ENCODE assay signal across 2 cellular contexts in the genomic region with DNA sequence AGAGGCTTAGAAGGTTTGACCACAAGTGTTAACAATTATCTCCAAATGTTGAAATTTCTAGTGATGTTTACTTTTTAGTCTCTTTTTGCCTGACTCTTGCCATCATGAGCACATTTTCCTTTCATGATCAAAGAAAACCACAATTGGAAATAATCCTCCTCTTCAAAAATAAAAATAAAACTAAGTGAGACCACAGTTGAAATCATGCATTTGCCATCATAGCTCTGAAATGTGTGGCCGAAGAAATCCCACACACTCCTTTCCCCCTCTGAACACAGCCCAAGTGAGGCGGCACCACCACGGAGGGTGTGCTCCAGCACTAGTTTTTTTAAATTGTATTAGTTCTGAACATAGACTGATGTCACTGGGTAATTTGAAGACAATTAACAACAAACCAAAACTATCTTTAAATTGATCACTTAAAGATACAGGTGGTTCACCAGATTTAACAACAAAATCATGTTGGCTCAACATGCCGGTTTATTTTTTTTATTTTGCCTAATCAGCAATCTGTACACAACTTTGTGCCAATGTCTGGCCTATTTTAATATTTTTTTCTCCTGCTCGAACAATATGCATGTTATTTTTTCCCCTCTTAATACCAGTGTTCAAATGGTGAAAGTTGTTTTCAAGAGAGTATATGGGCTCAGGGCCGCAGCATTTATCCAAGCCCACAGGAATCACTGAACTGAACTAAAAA.
TF ChIP-seq lines count a peak whose summit lies in the region.

No MANE protein-coding gene starts in this region.

TF ChIP-seq in HepG2, 621 proteins besides CTCF, POLR2A, EP300 and RAD21:
- no peak for TF ChIP-seq ZNF841 (CRISPR knock-in tag; IDR thresholded peaks at IDR 0.05; ENCODE audit: borderline replicate concordance)
- TF ChIP-seq MAFF (IDR thresholded peaks at IDR 0.05; ENCODE audit: low read depth, low read length): peak; percentile 89
- TF ChIP-seq ZFP36L1 (CRISPR knock-in tag; IDR thresholded peaks at IDR 0.05): no peak
- TF ChIP-seq MAFK (conservative IDR thresholded peaks at IDR 0.05 in 1 of 2, IDR thresholded peaks at IDR 0.05 in 1 of 2; ENCODE audit: low read length in 2 of 2): peak; percentile 88 to 93
- no peak for TF ChIP-seq FOXC1 (CRISPR knock-in tag; IDR thresholded peaks at IDR 0.05; ENCODE audit: borderline replicate concordance)

TF ChIP-seq in WTC11, 78 proteins besides CTCF, POLR2A, EP300 and RAD21:
- no peak for TF ChIP-seq SP1 (CRISPR knock-in tag; conservative IDR thresholded peaks at IDR 0.05)
- TF ChIP-seq, protein P1, sequence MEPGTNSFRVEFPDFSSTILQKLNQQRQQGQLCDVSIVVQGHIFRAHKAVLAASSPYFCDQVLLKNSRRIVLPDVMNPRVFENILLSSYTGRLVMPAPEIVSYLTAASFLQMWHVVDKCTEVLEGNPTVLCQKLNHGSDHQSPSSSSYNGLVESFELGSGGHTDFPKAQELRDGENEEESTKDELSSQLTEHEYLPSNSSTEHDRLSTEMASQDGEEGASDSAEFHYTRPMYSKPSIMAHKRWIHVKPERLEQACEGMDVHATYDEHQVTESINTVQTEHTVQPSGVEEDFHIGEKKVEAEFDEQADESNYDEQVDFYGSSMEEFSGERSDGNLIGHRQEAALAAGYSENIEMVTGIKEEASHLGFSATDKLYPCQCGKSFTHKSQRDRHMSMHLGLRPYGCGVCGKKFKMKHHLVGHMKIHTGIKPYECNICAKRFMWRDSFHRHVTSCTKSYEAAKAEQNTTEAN (CRISPR knock-in tag; IDR thresholded peaks at IDR 0.05): no peak
- TF ChIP-seq, protein P2, sequence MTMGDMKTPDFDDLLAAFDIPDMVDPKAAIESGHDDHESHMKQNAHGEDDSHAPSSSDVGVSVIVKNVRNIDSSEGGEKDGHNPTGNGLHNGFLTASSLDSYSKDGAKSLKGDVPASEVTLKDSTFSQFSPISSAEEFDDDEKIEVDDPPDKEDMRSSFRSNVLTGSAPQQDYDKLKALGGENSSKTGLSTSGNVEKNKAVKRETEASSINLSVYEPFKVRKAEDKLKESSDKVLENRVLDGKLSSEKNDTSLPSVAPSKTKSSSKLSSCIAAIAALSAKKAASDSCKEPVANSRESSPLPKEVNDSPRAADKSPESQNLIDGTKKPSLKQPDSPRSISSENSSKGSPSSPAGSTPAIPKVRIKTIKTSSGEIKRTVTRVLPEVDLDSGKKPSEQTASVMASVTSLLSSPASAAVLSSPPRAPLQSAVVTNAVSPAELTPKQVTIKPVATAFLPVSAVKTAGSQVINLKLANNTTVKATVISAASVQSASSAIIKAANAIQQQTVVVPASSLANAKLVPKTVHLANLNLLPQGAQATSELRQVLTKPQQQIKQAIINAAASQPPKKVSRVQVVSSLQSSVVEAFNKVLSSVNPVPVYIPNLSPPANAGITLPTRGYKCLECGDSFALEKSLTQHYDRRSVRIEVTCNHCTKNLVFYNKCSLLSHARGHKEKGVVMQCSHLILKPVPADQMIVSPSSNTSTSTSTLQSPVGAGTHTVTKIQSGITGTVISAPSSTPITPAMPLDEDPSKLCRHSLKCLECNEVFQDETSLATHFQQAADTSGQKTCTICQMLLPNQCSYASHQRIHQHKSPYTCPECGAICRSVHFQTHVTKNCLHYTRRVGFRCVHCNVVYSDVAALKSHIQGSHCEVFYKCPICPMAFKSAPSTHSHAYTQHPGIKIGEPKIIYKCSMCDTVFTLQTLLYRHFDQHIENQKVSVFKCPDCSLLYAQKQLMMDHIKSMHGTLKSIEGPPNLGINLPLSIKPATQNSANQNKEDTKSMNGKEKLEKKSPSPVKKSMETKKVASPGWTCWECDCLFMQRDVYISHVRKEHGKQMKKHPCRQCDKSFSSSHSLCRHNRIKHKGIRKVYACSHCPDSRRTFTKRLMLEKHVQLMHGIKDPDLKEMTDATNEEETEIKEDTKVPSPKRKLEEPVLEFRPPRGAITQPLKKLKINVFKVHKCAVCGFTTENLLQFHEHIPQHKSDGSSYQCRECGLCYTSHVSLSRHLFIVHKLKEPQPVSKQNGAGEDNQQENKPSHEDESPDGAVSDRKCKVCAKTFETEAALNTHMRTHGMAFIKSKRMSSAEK (CRISPR knock-in tag; IDR thresholded peaks at IDR 0.05; ENCODE audit: borderline replicate concordance): no peak
- TF ChIP-seq, protein P3, sequence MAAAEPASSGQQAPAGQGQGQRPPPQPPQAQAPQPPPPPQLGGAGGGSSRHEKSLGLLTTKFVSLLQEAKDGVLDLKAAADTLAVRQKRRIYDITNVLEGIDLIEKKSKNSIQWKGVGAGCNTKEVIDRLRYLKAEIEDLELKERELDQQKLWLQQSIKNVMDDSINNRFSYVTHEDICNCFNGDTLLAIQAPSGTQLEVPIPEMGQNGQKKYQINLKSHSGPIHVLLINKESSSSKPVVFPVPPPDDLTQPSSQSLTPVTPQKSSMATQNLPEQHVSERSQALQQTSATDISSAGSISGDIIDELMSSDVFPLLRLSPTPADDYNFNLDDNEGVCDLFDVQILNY (CRISPR knock-in tag; IDR thresholded peaks at IDR 0.05): no peak
